15 cellular contexts compared by ENCODE assay signal in the genomic region with DNA sequence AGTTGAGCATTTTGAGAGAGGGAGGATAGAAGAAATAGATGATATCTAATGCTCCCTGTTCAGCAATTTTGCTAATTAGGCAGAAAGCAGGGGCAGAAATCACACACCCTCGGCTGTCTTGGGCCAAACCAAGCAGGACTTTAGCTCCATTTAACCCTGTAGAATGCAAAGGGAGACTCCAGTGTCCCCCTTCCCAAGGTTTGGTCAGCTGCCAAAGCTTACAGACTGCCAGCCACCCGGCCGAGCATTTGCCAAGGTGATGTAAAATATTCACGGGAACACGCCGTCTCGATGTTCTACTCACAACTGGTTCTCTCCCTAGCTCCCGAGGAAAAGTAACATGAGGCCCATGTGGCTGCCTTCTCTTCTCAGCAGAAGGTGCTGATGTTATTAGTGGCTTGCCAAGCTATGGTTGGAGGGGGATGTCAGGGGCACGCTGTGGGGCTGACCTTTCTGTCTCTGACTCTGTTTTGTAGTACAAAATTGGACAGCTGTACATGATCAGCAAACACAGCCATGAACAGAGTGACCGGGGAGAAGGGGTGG.
A peak's percentile ranks its signal among the peaks of the same experiment; 100 is the strongest.
DNase-seq lines count a peak whose midpoint lies in the region; ATAC-seq and TF ChIP-seq lines count a peak whose summit lies in the region.
"Had no signal": no experiment of that assay in that cellular context is flagged by ENCODE, and none has a peak within 500 bp of the region (broad histone marks: within the 10 kb centered on the region; RNA-seq: fewer than 3 reads in every experiment).

No MANE protein-coding gene starts in this region.

- no peaks in the 10 kb centered on the region for H3K9me3 Mint-ChIP-seq in activated naive CD8-positive, alpha-beta T cell treated with anti-CD3 and anti-CD28 coated beads, Interleukin-2, amount 50 U/mL, for 24 hours
- no peaks in the 10 kb centered on the region for H3K9me3 Mint-ChIP-seq in activated naive CD8-positive, alpha-beta T cell treated with anti-CD3 and anti-CD28 coated beads for 36 hours
- peaks cover 16% of the 10 kb centered on the region for H3K9me3 Mint-ChIP-seq in glutamatergic neuron (ENCODE audit: unreplicated experiment)
- H3K9me3 Mint-ChIP-seq in stimulated activated effector memory CD8-positive, alpha-beta T cell treated with anti-CD3 and anti-CD28 coated beads, Interleukin-12 subunit alpha, Interleukin-12 subunit beta, amount 100 ng/mL, for 72 hours = no peaks in the 10 kb centered on the region
- no peaks in the 10 kb centered on the region for H3K9me3 Mint-ChIP-seq in activated CD4-positive, alpha-beta T cell treated with anti-CD3 and anti-CD28 coated beads, Interleukin-2, amount 10 ng/mL, durations not matched to agents 7 days and 5 days
- H3K9me3 Mint-ChIP-seq: CD8-positive, alpha-beta memory T cell; stimulated activated naive CD8-positive, alpha-beta T cell treated with anti-CD3 and anti-CD28 coated beads, Interleukin-15, amount 100 ng/mL, for 72 hours; T-helper 2 cell treated with Interferon-gamma antibody and Interleukin-4, amounts not matched to agents 5 μg/mL and 100 μg/mL, for 36 hours had no signal

- no peak for DNase-seq in activated naive CD8-positive, alpha-beta T cell treated with anti-CD3 and anti-CD28 coated beads, Interleukin-2, amount 50 U/mL, for 24 hours
- no peak for DNase-seq in activated naive CD8-positive, alpha-beta T cell treated with anti-CD3 and anti-CD28 coated beads for 36 hours
- DNase-seq in SHP77 (lab: John Stamatoyannopoulos, UW) (peak; percentile 33 to 40), glutamatergic neuron (no peak), germinal center (ENCODE audit: low spot score) (no peak), HuH-7 (ENCODE audit: low spot score) (no peak)
- no peak for DNase-seq in stimulated activated effector memory CD8-positive, alpha-beta T cell treated with anti-CD3 and anti-CD28 coated beads, Interleukin-12 subunit alpha, Interleukin-12 subunit beta, amount 100 ng/mL, for 72 hours (ENCODE audit: low spot score in 2 of 2)
- no peak for DNase-seq in activated CD4-positive, alpha-beta T cell treated with anti-CD3 and anti-CD28 coated beads, Interleukin-2, amount 10 ng/mL, durations not matched to agents 7 days and 5 days
- DNase-seq: CD8-positive, alpha-beta memory T cell; effector CD8-positive, alpha-beta T cell; EL; left colon; stimulated activated naive CD8-positive, alpha-beta T cell treated with anti-CD3 and anti-CD28 coated beads, Interleukin-15, amount 100 ng/mL, for 72 hours had no signal

- no peak for TF ChIP-seq CTCF in glutamatergic neuron (IDR thresholded peaks at IDR 0.05; ENCODE audit: partially characterized antibody, unreplicated experiment)

- POLR2A ChIA-PET in activated CD4-positive, alpha-beta T cell treated with anti-CD3 and anti-CD28 coated beads, Interleukin-2, amount 10 ng/mL, durations not matched to agents 7 days and 5 days (lab: Charles Lee) = no interaction called here

- H3K4me3 Mint-ChIP-seq in activated naive CD8-positive, alpha-beta T cell treated with anti-CD3 and anti-CD28 coated beads, Interleukin-2, amount 50 U/mL, for 24 hours = no peak overlapping the region
- H3K4me3 Mint-ChIP-seq in activated naive CD8-positive, alpha-beta T cell treated with anti-CD3 and anti-CD28 coated beads for 36 hours = no peak overlapping the region
- H3K4me3 Mint-ChIP-seq in glutamatergic neuron (ENCODE audit: unreplicated experiment) = peak overlapping the region; percentile 79
- no peak overlapping the region for H3K4me3 Mint-ChIP-seq in stimulated activated effector memory CD8-positive, alpha-beta T cell treated with anti-CD3 and anti-CD28 coated beads, Interleukin-12 subunit alpha, Interleukin-12 subunit beta, amount 100 ng/mL, for 72 hours
- H3K4me3 Mint-ChIP-seq in activated CD4-positive, alpha-beta T cell treated with anti-CD3 and anti-CD28 coated beads, Interleukin-2, amount 10 ng/mL, durations not matched to agents 7 days and 5 days = no peak overlapping the region
- H3K4me3 Mint-ChIP-seq: stimulated activated naive CD8-positive, alpha-beta T cell treated with anti-CD3 and anti-CD28 coated beads, Interleukin-15, amount 100 ng/mL, for 72 hours; T-helper 2 cell treated with Interferon-gamma antibody and Interleukin-4, amounts not matched to agents 5 μg/mL and 100 μg/mL, for 36 hours had no signal

- peaks cover 7% of the 10 kb centered on the region for H3K36me3 Mint-ChIP-seq in activated naive CD8-positive, alpha-beta T cell treated with anti-CD3 and anti-CD28 coated beads, Interleukin-2, amount 50 U/mL, for 24 hours (ENCODE audit: low read depth)
- peaks cover 10% of the 10 kb centered on the region for H3K36me3 Mint-ChIP-seq in activated naive CD8-positive, alpha-beta T cell treated with anti-CD3 and anti-CD28 coated beads for 36 hours
- H3K36me3 Mint-ChIP-seq in glutamatergic neuron (ENCODE audit: unreplicated experiment) = no peaks in the 10 kb centered on the region
- peaks cover 47% of the 10 kb centered on the region for H3K36me3 Mint-ChIP-seq in stimulated activated effector memory CD8-positive, alpha-beta T cell treated with anti-CD3 and anti-CD28 coated beads, Interleukin-12 subunit alpha, Interleukin-12 subunit beta, amount 100 ng/mL, for 72 hours
- peaks cover 10% of the 10 kb centered on the region for H3K36me3 Mint-ChIP-seq in activated CD4-positive, alpha-beta T cell treated with anti-CD3 and anti-CD28 coated beads, Interleukin-2, amount 10 ng/mL, durations not matched to agents 7 days and 5 days (ENCODE audit: low read depth)

- H3K4me1 Mint-ChIP-seq in activated naive CD8-positive, alpha-beta T cell treated with anti-CD3 and anti-CD28 coated beads, Interleukin-2, amount 50 U/mL, for 24 hours = peaks cover 15% of the 10 kb centered on the region
- H3K4me1 Mint-ChIP-seq in activated naive CD8-positive, alpha-beta T cell treated with anti-CD3 and anti-CD28 coated beads for 36 hours = peaks cover 23% of the 10 kb centered on the region
- H3K4me1 Mint-ChIP-seq in glutamatergic neuron (ENCODE audit: low read depth, unreplicated experiment) = peaks cover 49% of the 10 kb centered on the region
- H3K4me1 Mint-ChIP-seq in stimulated activated effector memory CD8-positive, alpha-beta T cell treated with anti-CD3 and anti-CD28 coated beads, Interleukin-12 subunit alpha, Interleukin-12 subunit beta, amount 100 ng/mL, for 72 hours = peaks cover 39% of the 10 kb centered on the region
- no peaks in the 10 kb centered on the region for H3K4me1 Mint-ChIP-seq in activated CD4-positive, alpha-beta T cell treated with anti-CD3 and anti-CD28 coated beads, Interleukin-2, amount 10 ng/mL, durations not matched to agents 7 days and 5 days

- peak overlapping the region; percentile 42 for H3K27ac Mint-ChIP-seq in activated naive CD8-positive, alpha-beta T cell treated with anti-CD3 and anti-CD28 coated beads, Interleukin-2, amount 50 U/mL, for 24 hours
- no peak overlapping the region for H3K27ac Mint-ChIP-seq in activated naive CD8-positive, alpha-beta T cell treated with anti-CD3 and anti-CD28 coated beads for 36 hours
- H3K27ac Mint-ChIP-seq in glutamatergic neuron (ENCODE audit: unreplicated experiment) = peak overlapping the region; percentile 96
- H3K27ac Mint-ChIP-seq in stimulated activated effector memory CD8-positive, alpha-beta T cell treated with anti-CD3 and anti-CD28 coated beads, Interleukin-12 subunit alpha, Interleukin-12 subunit beta, amount 100 ng/mL, for 72 hours = peak overlapping the region; percentile 32
- no peak overlapping the region for H3K27ac Mint-ChIP-seq in activated CD4-positive, alpha-beta T cell treated with anti-CD3 and anti-CD28 coated beads, Interleukin-2, amount 10 ng/mL, durations not matched to agents 7 days and 5 days
- H3K27ac Mint-ChIP-seq: stimulated activated naive CD8-positive, alpha-beta T cell treated with anti-CD3 and anti-CD28 coated beads, Interleukin-15, amount 100 ng/mL, for 72 hours; T-helper 2 cell treated with Interferon-gamma antibody and Interleukin-4, amounts not matched to agents 5 μg/mL and 100 μg/mL, for 36 hours had no signal

- CTCF ChIA-PET in activated CD4-positive, alpha-beta T cell treated with anti-CD3 and anti-CD28 coated beads, Interleukin-2, amount 10 ng/mL, durations not matched to agents 7 days and 5 days (lab: Charles Lee) = interaction anchor here (0.6 kb wide), 1 partner anchor 13 kb away, joined by 3 read pairs; no protein-coding TSS in a partner anchor

- no peak for ATAC-seq in activated naive CD8-positive, alpha-beta T cell treated with anti-CD3 and anti-CD28 coated beads, Interleukin-2, amount 50 U/mL, for 24 hours
- no peak for ATAC-seq in stimulated activated effector memory CD8-positive, alpha-beta T cell treated with anti-CD3 and anti-CD28 coated beads, Interleukin-12 subunit alpha, Interleukin-12 subunit beta, amount 100 ng/mL, for 72 hours
- ATAC-seq: activated CD4-positive, CD25-positive, alpha-beta regulatory T cell treated with anti-CD3 and anti-CD28 coated beads, Interleukin-2, amount 50 U/mL, for 24 hours; left colon; stimulated activated naive CD8-positive, alpha-beta T cell treated with anti-CD3 and anti-CD28 coated beads, Interleukin-15, amount 100 ng/mL, for 72 hours had no signal

- H3K27me3 Mint-ChIP-seq in activated naive CD8-positive, alpha-beta T cell treated with anti-CD3 and anti-CD28 coated beads, Interleukin-2, amount 50 U/mL, for 24 hours = no peaks in the 10 kb centered on the region
- H3K27me3 Mint-ChIP-seq in activated naive CD8-positive, alpha-beta T cell treated with anti-CD3 and anti-CD28 coated beads for 36 hours = no peaks in the 10 kb centered on the region
- peaks cover 10% of the 10 kb centered on the region for H3K27me3 Mint-ChIP-seq in glutamatergic neuron (ENCODE audit: unreplicated experiment)
- H3K27me3 Mint-ChIP-seq in activated CD4-positive, alpha-beta T cell treated with anti-CD3 and anti-CD28 coated beads, Interleukin-2, amount 10 ng/mL, durations not matched to agents 7 days and 5 days = no peaks in the 10 kb centered on the region
- H3K27me3 Mint-ChIP-seq: CD8-positive, alpha-beta memory T cell; stimulated activated naive CD8-positive, alpha-beta T cell treated with anti-CD3 and anti-CD28 coated beads, Interleukin-15, amount 100 ng/mL, for 72 hours had no signal

Comparison
In these comparisons a context has a peak if more than half of its experiments do, and no peak if none do; other contexts are left out.
1. H3K27ac Mint-ChIP-seq: peak in activated naive CD8-positive, alpha-beta T cell treated with anti-CD3 and anti-CD28 coated beads, Interleukin-2, amount 50 U/mL, for 24 hours (single experiment), glutamatergic neuron (single experiment) and stimulated activated effector memory CD8-positive, alpha-beta T cell treated with anti-CD3 and anti-CD28 coated beads, Interleukin-12 subunit alpha, Interleukin-12 subunit beta, amount 100 ng/mL, for 72 hours (single experiment); none in activated naive CD8-positive, alpha-beta T cell treated with anti-CD3 and anti-CD28 coated beads for 36 hours (single experiment) and activated CD4-positive, alpha-beta T cell treated with anti-CD3 and anti-CD28 coated beads, Interleukin-2, amount 10 ng/mL, durations not matched to agents 7 days and 5 days (single experiment).
2. DNase-seq: peak in SHP77 (2 of 2); none in activated naive CD8-positive, alpha-beta T cell treated with anti-CD3 and anti-CD28 coated beads, Interleukin-2, amount 50 U/mL, for 24 hours (single experiment), activated naive CD8-positive, alpha-beta T cell treated with anti-CD3 and anti-CD28 coated beads for 36 hours (single experiment), glutamatergic neuron (single experiment), stimulated activated effector memory CD8-positive, alpha-beta T cell treated with anti-CD3 and anti-CD28 coated beads, Interleukin-12 subunit alpha, Interleukin-12 subunit beta, amount 100 ng/mL, for 72 hours (0 of 2), activated CD4-positive, alpha-beta T cell treated with anti-CD3 and anti-CD28 coated beads, Interleukin-2, amount 10 ng/mL, durations not matched to agents 7 days and 5 days (single experiment), germinal center (single experiment) and HuH-7 (single experiment).